ENCODE assay signal across 8 cellular contexts in the genomic region with DNA sequence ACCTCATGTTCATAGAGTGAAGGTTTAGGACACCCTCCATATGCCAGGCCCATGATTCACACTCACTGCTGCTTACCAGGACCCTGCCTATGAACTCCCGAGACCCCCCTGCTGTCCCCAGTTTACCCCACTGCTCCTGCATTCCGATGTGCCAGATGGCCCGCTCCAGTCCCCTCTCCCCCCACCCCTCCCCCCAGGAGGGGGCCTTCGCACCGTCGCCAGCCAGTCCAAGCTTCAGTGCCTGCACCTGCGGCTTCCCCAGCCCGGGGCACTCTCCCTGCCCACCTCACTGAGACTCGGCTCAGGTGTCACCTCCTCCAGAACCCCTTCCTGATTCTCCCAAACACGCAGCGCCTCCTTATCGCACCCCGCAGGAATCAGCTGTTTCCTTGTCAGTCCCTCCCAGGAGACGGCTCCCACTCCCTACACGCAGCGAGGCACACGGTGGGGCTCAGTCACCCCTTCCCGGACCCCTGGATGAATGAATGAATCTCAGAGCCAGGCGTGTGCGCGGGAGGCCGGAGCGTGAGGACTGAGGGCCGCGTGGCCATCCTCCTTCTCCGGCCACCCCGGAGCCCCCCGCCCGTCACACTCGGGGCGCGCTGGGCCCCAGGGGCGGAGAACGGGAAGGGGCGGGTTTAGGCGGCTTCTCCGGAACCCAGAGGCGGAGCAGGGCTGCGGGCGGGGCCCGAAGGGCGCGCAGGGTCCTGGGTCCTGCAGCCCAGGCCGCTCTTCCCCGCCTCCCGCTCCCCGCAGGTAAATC. TPM values are rescaled to one million over a fixed set of nuclear protein-coding genes. Genes with fewer than 3 reads are reported as not detected.
DNase-seq lines count a peak whose midpoint lies in the region; ATAC-seq and TF ChIP-seq lines count a peak whose summit lies in the region.

No MANE protein-coding gene starts in this region.

- peak overlapping the region; percentile 84 for H4K91ac ChIP-seq in trophoblast cell (ENCODE audit: low read depth, low read length)

- peak overlapping the region; percentile 33 for H3K14ac ChIP-seq in trophoblast cell (ENCODE audit: low read length)

- H3K9ac ChIP-seq in trophoblast cell (ENCODE audit: low read length), result peak overlapping the region; percentile 61

- H3K27ac Mint-ChIP-seq in activated naive CD4-positive, alpha-beta T cell treated with anti-CD3 and anti-CD28 coated beads, Interleukin-2, amount 10 ng/mL, durations not matched to agents 7 days and 5 days, result peak overlapping the region; percentile 82

- peak overlapping the region; percentile 84 for H3K4me3 ChIP-seq in AG04450 (ENCODE audit: low read depth, low read length)
- H3K4me3 ChIP-seq in RWPE2 (ENCODE audit: severe bottlenecking), result peak overlapping the region; percentile 86
- peak overlapping the region; percentile 72 for H3K4me3 ChIP-seq in trophoblast cell (ENCODE audit: low read depth, low read length)

- peak overlapping the region; percentile 66 for H3K18ac ChIP-seq in trophoblast cell (ENCODE audit: low read length)

- H3K9me3 Mint-ChIP-seq in activated naive CD4-positive, alpha-beta T cell treated with anti-CD3 and anti-CD28 coated beads, Interleukin-2, amount 10 ng/mL, durations not matched to agents 7 days and 5 days, result no peaks in the 10 kb centered on the region

- no peak overlapping the region for H4K12ac ChIP-seq in trophoblast cell (ENCODE audit: low read depth, low read length)

- peak overlapping the region; percentile 20 for H4K8ac ChIP-seq in trophoblast cell (ENCODE audit: low read depth, low read length)

- H3K4me2 ChIP-seq in trophoblast cell (ENCODE audit: low read length), result peak overlapping the region; percentile 79

- peaks cover 56% of the 10 kb centered on the region for H3K27me3 Mint-ChIP-seq in activated naive CD4-positive, alpha-beta T cell treated with anti-CD3 and anti-CD28 coated beads, Interleukin-2, amount 10 ng/mL, durations not matched to agents 7 days and 5 days

- H2BK12ac ChIP-seq in trophoblast cell (ENCODE audit: low read length), result no peak overlapping the region

- no peaks in the 10 kb centered on the region for H3K27me3 ChIP-seq in AG04450 (ENCODE audit: control insufficient read depth, insufficient read depth, low read length)
- H3K27me3 ChIP-seq in RWPE2 (ENCODE audit: insufficient read depth, poor library complexity, severe bottlenecking), result no peaks in the 10 kb centered on the region
- H3K27me3 ChIP-seq in trophoblast cell (ENCODE audit: insufficient read depth, low read length), result no peaks in the 10 kb centered on the region

- peaks cover 10% of the 10 kb centered on the region for H3K36me3 Mint-ChIP-seq in activated naive CD4-positive, alpha-beta T cell treated with anti-CD3 and anti-CD28 coated beads, Interleukin-2, amount 10 ng/mL, durations not matched to agents 7 days and 5 days

- H3K4me3 Mint-ChIP-seq in activated naive CD4-positive, alpha-beta T cell treated with anti-CD3 and anti-CD28 coated beads, Interleukin-2, amount 10 ng/mL, durations not matched to agents 7 days and 5 days, result peak overlapping the region; percentile 85

- H3K23ac ChIP-seq in trophoblast cell (ENCODE audit: low read length), result no peak overlapping the region

- peak overlapping the region; percentile 4 for H2BK120ac ChIP-seq in trophoblast cell (ENCODE audit: insufficient read depth, low read length, poor library complexity)

- POLR2A ChIA-PET in AG04450 (lab: Yijun Ruan, JAX), result interaction anchor here (0.7 to 0.8 kb wide), 2 partner anchors 24 to 26 kb away, joined by 3 read pairs; a partner anchor contains a TSS

- intact Hi-C loops in Right ventricle myocardium inferior (cut with DNase I), result no loop called here

- H3K36me3 ChIP-seq in RWPE2 (ENCODE audit: low read depth) (no peaks in the 10 kb centered on the region), trophoblast cell (ENCODE audit: control insufficient read depth in 1 of 2, insufficient read depth in 2 of 2, low read length in 2 of 2) (peaks cover 2 to 13% of the 10 kb centered on the region in 2 experiments)

- H3K4ac ChIP-seq in trophoblast cell (ENCODE audit: low read depth, low read length), result peak overlapping the region; percentile 43

- peak overlapping the region; percentile 21 for H2AFZ ChIP-seq in trophoblast cell (ENCODE audit: insufficient read depth, low read length, poor library complexity)

- H3K79me2 ChIP-seq in trophoblast cell (ENCODE audit: control insufficient read depth, insufficient read depth, low read length, poor library complexity), result peaks cover 21% of the 10 kb centered on the region

- H3K4me1 ChIP-seq in RWPE2 (ENCODE audit: insufficient read depth, poor library complexity, severe bottlenecking), result peaks cover 16% of the 10 kb centered on the region
- peaks cover 36 to 47% of the 10 kb centered on the region in 2 experiments for H3K4me1 ChIP-seq in trophoblast cell (ENCODE audit: control insufficient read depth in 1 of 2, insufficient read depth in 2 of 2, low read length in 2 of 2)

- H3K27ac ChIP-seq in AG04450 (ENCODE audit: low read depth, low read length) (no peak overlapping the region), RWPE2 (ENCODE audit: poor library complexity, severe bottlenecking) (peak overlapping the region; percentile 93), trophoblast cell (ENCODE audit: low read depth, low read length) (peak overlapping the region; percentile 69)

- TF ChIP-seq CTCF in AG04450 (IDR thresholded peaks at IDR 0.05; ENCODE audit: low read depth, low read length) (no peak), RWPE2 (IDR thresholded peaks at IDR 0.05; ENCODE audit: poor library complexity, severe bottlenecking) (no peak)

- DNase-seq in AG04450 (ENCODE audit: low read depth, low spot score), result no peak
- DNase-seq in HK-2 (ENCODE audit: unreplicated experiment), result peak; percentile 65
- DNase-seq in RWPE2 (ENCODE audit: low spot score), result no peak
- peak; percentile 83 for DNase-seq in activated naive CD4-positive, alpha-beta T cell treated with anti-CD3 and anti-CD28 coated beads, Interleukin-2, amount 10 ng/mL, durations not matched to agents 7 days and 5 days
- DNase-seq in Right ventricle myocardium inferior (ENCODE audit: missing footprints), result peak; percentile 90
- DNase-seq in trophoblast cell, result peak; percentile 39 to 60

- peaks cover 15% of the 10 kb centered on the region; the same call in 1 of the 2 replicates for H3K9me3 ChIP-seq in AG04450 (ENCODE audit: control insufficient read depth, insufficient read depth, low read length)
- H3K9me3 ChIP-seq in RWPE2 (ENCODE audit: severe bottlenecking), result no peaks in the 10 kb centered on the region
- no peaks in the 10 kb centered on the region for H3K9me3 ChIP-seq in trophoblast cell (ENCODE audit: insufficient read depth, low read depth, low read length)

- ATAC-seq in GM19023 (IDR thresholded peaks at IDR 0.05; ENCODE audit: unreplicated experiment), result peak; percentile 52
- ATAC-seq in RWPE2 (ENCODE audit: low read depth), result peak; percentile 52
- peak; percentile 30 for ATAC-seq in Right ventricle myocardium inferior
- no peak for ATAC-seq in GM21825 (IDR thresholded peaks at IDR 0.05; ENCODE audit: unreplicated experiment)

- WGBS in trophoblast cell (ENCODE audit: extremely low coverage, insufficient coverage, insufficient read length), result no CpG with 5 or more reads among the region's 47 CpGs

- peak overlapping the region; percentile 31 for H2AK5ac ChIP-seq in trophoblast cell (ENCODE audit: low read length)

- H2BK5ac ChIP-seq in trophoblast cell (ENCODE audit: low read depth, low read length, poor library complexity), result peak overlapping the region; percentile 5

- peaks cover 46% of the 10 kb centered on the region for H3K4me1 Mint-ChIP-seq in activated naive CD4-positive, alpha-beta T cell treated with anti-CD3 and anti-CD28 coated beads, Interleukin-2, amount 10 ng/mL, durations not matched to agents 7 days and 5 days

- CTCF ChIA-PET in AG04450 (lab: Charles Lee), result interaction anchor here (2.1 kb wide), 1 partner anchor 125 kb away, joined by 6 read pairs; no protein-coding TSS in a partner anchor
- CTCF ChIA-PET in activated naive CD4-positive, alpha-beta T cell treated with anti-CD3 and anti-CD28 coated beads, Interleukin-2, amount 10 ng/mL, durations not matched to agents 7 days and 5 days (lab: Charles Lee), result interaction anchor here (1.2 kb wide), 1 partner anchor 125 kb away, joined by 3 read pairs; no protein-coding TSS in a partner anchor

- peaks cover 49% of the 10 kb centered on the region for H3K79me1 ChIP-seq in trophoblast cell (ENCODE audit: low read length)

RNA-seq across cellular contexts. Expression of a gene that starts 1.7 kb away (rescaled TPM):
- polyA plus RNA-seq in AG04450 (2011; rRNA removed), result 147 and 169 TPM in 2 replicates
- 452 and 566 TPM in 2 replicates for polyA minus RNA-seq in AG04450 (2011; rRNA and poly(A)+ RNA removed)
- 196 TPM for total RNA-seq in Right ventricle myocardium inferior
- polyA plus RNA-seq in trophoblast cell (2013), result 83.3 and 84.7 TPM in 2 replicates

RNA-seq across cellular contexts. Expression of a gene that starts 25.6 kb away (rescaled TPM):
- 23.8 and 25.9 TPM in 2 replicates for polyA plus RNA-seq in AG04450 (2011; rRNA removed)
- polyA minus RNA-seq in AG04450 (2011; rRNA and poly(A)+ RNA removed), result 26.9 and 37.9 TPM in 2 replicates
- 35.4 TPM for total RNA-seq in Right ventricle myocardium inferior
- polyA plus RNA-seq in trophoblast cell (2013), result 22.0 and 24.5 TPM in 2 replicates

RNA-seq across cellular contexts. Expression of a gene that starts 34.8 kb away (rescaled TPM):
- 88.1 and 110 TPM in 2 replicates for polyA plus RNA-seq in AG04450 (2011; rRNA removed)
- 79.3 and 81.6 TPM in 2 replicates for polyA minus RNA-seq in AG04450 (2011; rRNA and poly(A)+ RNA removed)
- 43.9 TPM for total RNA-seq in Right ventricle myocardium inferior
- polyA plus RNA-seq in trophoblast cell (2013), result 43.6 and 43.9 TPM in 2 replicates

Comparison
In these comparisons a context has a peak if more than half of its experiments do, and no peak if none do; other contexts are left out.
1. DNase-seq: peak in HK-2 (single experiment), activated naive CD4-positive, alpha-beta T cell treated with anti-CD3 and anti-CD28 coated beads, Interleukin-2, amount 10 ng/mL, durations not matched to agents 7 days and 5 days (single experiment), Right ventricle myocardium inferior (single experiment) and trophoblast cell (2 of 2); none in AG04450 (single experiment) and RWPE2 (single experiment).
2. Peak in every context shown above with its lines, with median percentiles within 50 percentile points of each other: H3K4me3 ChIP-seq.